Comparison of ENCODE assay signal across 23 cellular contexts in genomic region chr11:65788801-65789200, GRCh38. TPM values are rescaled to one million over a fixed set of nuclear protein-coding genes. Genes with fewer than 3 reads are reported as not detected.
DNase-seq lines count a peak whose midpoint lies in the region; ATAC-seq, FAIRE-seq and TF ChIP-seq lines count a peak whose summit lies in the region.
"Had no signal": no experiment of that assay in that cellular context is flagged by ENCODE, and none has a peak within 500 bp of the region (broad histone marks: within the 10 kb centered on the region; RNA-seq: fewer than 3 reads in every experiment).

No MANE protein-coding gene starts in this region.

- DNase-seq in natural killer cell (no peak), H1 (ENCODE audit: low read depth in 1 of 2, low spot score in 2 of 2) (no peak), naive B cell (no peak), vagina (ENCODE audit: extremely low spot score in 2 of 2) (no peak), NCI-H187 (lab: John Stamatoyannopoulos, UW) (no peak), SIG-M5 (lab: John Stamatoyannopoulos, UW) (no peak)
- no peak for DNase-seq in natural killer cell treated with Interleukin-12 subunit alpha and Interleukin-12 subunit beta and Interleukin-15 and Interleukin-18, amount 100 ng/mL, for 72 hours (ENCODE audit: low spot score)
- no peak for DNase-seq in stimulated activated naive CD8-positive, alpha-beta T cell treated with anti-CD3 and anti-CD28 coated beads, Interleukin-15, Interleukin-2, amounts not matched to agents 100 U/mL and 50 U/mL, for 24 hours
- DNase-seq: ACHN; activated CD4-positive, alpha-beta T cell treated with anti-CD3 and anti-CD28 coated beads, Interleukin-2, amount 50 U/mL, for 1 hour; activated naive CD8-positive, alpha-beta T cell treated with anti-CD3 and anti-CD28 coated beads, Interleukin-2, amount 50 U/mL, for 24 hours; activated T-cell treated with anti-CD3 and anti-CD28 coated beads, Interleukin-2, amount 50 U/mL, for 1 hour; COR-L47; gastrocnemius medialis; MM.1S; stimulated activated CD4-positive, alpha-beta T cell treated with anti-CD3 and anti-CD28 coated beads, Interleukin-15, amount 100 ng/mL, for 24 hours had no signal

- H3K79me2 ChIP-seq in H1 (ENCODE audit: control insufficient read depth in 1 of 2, insufficient read depth in 2 of 2, low read length in 2 of 2), result no peaks in the 10 kb centered on the region

- H3K14ac ChIP-seq in H1 (ENCODE audit: insufficient read length), result no peak overlapping the region

- H3K36me3 Mint-ChIP-seq in natural killer cell (no peaks in the 10 kb centered on the region), naive B cell (no peaks in the 10 kb centered on the region)
- H3K36me3 Mint-ChIP-seq in natural killer cell treated with Interleukin-12 subunit alpha and Interleukin-12 subunit beta and Interleukin-15 and Interleukin-18, amount 100 ng/mL, for 72 hours, result no peaks in the 10 kb centered on the region

- 0 out of 2 replicates have a peak overlapping the region, but pooled peaks have one; percentile 54 for H2BK12ac ChIP-seq in H1 (ENCODE audit: low read depth, low read length)

- peak overlapping the region; percentile 83 to 98 for H3K4me2 ChIP-seq in H1 (ENCODE audit: insufficient read depth in 1 of 2, low read depth in 2 of 2, low read length in 2 of 2)

- peak overlapping the region; percentile 9; the same call in 1 of the 2 replicates for H3K18ac ChIP-seq in H1 (ENCODE audit: extremely low read depth, low read length)

- H3K9me3 ChIP-seq in H1 (ENCODE audit: insufficient read depth in 2 of 2, low read depth in 1 of 2, low read length in 1 of 2), result no peaks in the 10 kb centered on the region
- no peaks in the 10 kb centered on the region for H3K9me3 ChIP-seq in vagina
- H3K9me3 ChIP-seq: gastrocnemius medialis, prostate gland, thoracic aorta had no signal

- no peak overlapping the region for H4K5ac ChIP-seq in H1 (ENCODE audit: insufficient read length, low read depth, low read length)

- no peak for TF ChIP-seq EP300 in H1 (IDR thresholded peaks at IDR 0.05; ENCODE audit: borderline replicate concordance in 1 of 2, low read depth in 2 of 2, low read length in 2 of 2)

- H3K4me1 Mint-ChIP-seq in natural killer cell (peaks cover 19 to 32% of the 10 kb centered on the region in 2 donors), naive B cell (peaks cover 19 to 30% (median 25%) of the 10 kb centered on the region in 3 donors)
- peaks cover 11 to 32% of the 10 kb centered on the region in 2 donors for H3K4me1 Mint-ChIP-seq in natural killer cell treated with Interleukin-12 subunit alpha and Interleukin-12 subunit beta and Interleukin-15 and Interleukin-18, amount 100 ng/mL, for 72 hours (ENCODE audit: low read depth in 2 of 2)

- H3K36me3 ChIP-seq in H1 (ENCODE audit: control insufficient read depth in 2 of 4, insufficient read depth in 4 of 4, low read length in 3 of 4) (no peaks in the 10 kb centered on the region), vagina (no peaks in the 10 kb centered on the region)
- H3K36me3 ChIP-seq: gastrocnemius medialis, prostate gland, thoracic aorta had no signal

- TF ChIP-seq RAD21 in H1 (IDR thresholded peaks at IDR 0.05 in 1 of 2, conservative IDR thresholded peaks at IDR 0.05 in 1 of 2; ENCODE audit: low read depth in 2 of 2, low read length in 2 of 2), result no peak

- H3K4me1 ChIP-seq in H1 (replicated peaks in 1 of 4; ENCODE audit: control insufficient read depth in 3 of 4, insufficient read depth in 4 of 4, low read length in 3 of 4), result peaks cover 14 to 34% (median 26%) of the 10 kb centered on the region in 4 experiments
- peaks cover 49% of the 10 kb centered on the region for H3K4me1 ChIP-seq in vagina

- TF ChIP-seq CTCF in natural killer cell (IDR thresholded peaks at IDR 0.05), result no peak
- TF ChIP-seq CTCF in H1 (IDR thresholded peaks at IDR 0.05; ENCODE audit: control extremely low read depth in 1 of 3, insufficient read depth in 1 of 3, low read depth in 1 of 3, low read length in 3 of 3), result no peak
- no peak for TF ChIP-seq CTCF in vagina (IDR thresholded peaks at IDR 0.05)

- WGBS in H1 (ENCODE audit: extremely low coverage in 1 of 2, insufficient coverage in 1 of 2, insufficient read length in 1 of 2, insufficient replicate concordance in 2 of 2, low coverage in 1 of 2, low lambda C conversion rate in 2 of 2, missing lambda C conversion rate in 1 of 2), 2 experiments, result 91% methylated on average over 6 of the region's 6 CpGs; no CpG with 5 or more reads in 1 of the 2 experiments

- intact Hi-C loops in natural killer cell (cut with micrococcal nuclease), result loop anchor here (10.0 kb wide), 1 partner anchor 434 kb away; the partner anchor contains the start of gene TIGD3
- intact Hi-C loops in vagina (cut with DNase I), result no loop called here

- CTCF ChIA-PET in H1 (lab: Charles Lee; ENCODE audit: partially characterized antibody), result interaction anchor here (0.6 to 12.7 kb wide), 19 partner anchors 9 to 163 kb away, joined by 3 to 128 read pairs (median 4); partner anchors contain the start of gene AP5B1

- peak overlapping the region; percentile 75; the same call in 1 of the 2 replicates for H2BK15ac ChIP-seq in H1 (ENCODE audit: low read length)

- ATAC-seq in natural killer cell (no peak), naive B cell (ENCODE audit: low read depth in 2 of 2) (no peak)
- no peak for ATAC-seq in natural killer cell treated with Interleukin-12 subunit alpha and Interleukin-12 subunit beta and Interleukin-15 and Interleukin-18, amount 100 ng/mL, for 72 hours
- ATAC-seq in stimulated activated naive CD8-positive, alpha-beta T cell treated with anti-CD3 and anti-CD28 coated beads, Interleukin-15, Interleukin-2, amounts not matched to agents 100 U/mL and 50 U/mL, for 24 hours, result no peak
- ATAC-seq: activated naive CD8-positive, alpha-beta T cell treated with anti-CD3 and anti-CD28 coated beads, Interleukin-2, amount 50 U/mL, for 24 hours; gastrocnemius medialis; Right ventricle myocardium inferior had no signal

- no peak for FAIRE-seq in H1 (lab: Jason Lieb, UNC)
- FAIRE-seq: endometrium, G401.6 had no signal

- H2AFZ ChIP-seq in H1 (ENCODE audit: low read length), result no peak overlapping the region

- no peak overlapping the region for H4K8ac ChIP-seq in H1 (ENCODE audit: extremely low read depth, insufficient read depth, low read length)

- peak overlapping the region; percentile 36 for H2BK120ac ChIP-seq in H1 (replicated peaks; ENCODE audit: low read depth, low read length)

- H3K23me2 ChIP-seq in H1 (ENCODE audit: low read depth, low read length), result peaks cover 15% of the 10 kb centered on the region; the same call in 1 of the 2 replicates

- H3K9ac ChIP-seq in H1 (replicated peaks in 1 of 4; ENCODE audit: extremely low read depth in 1 of 4, low read depth in 3 of 4, low read length in 3 of 4), result no peak overlapping the region

- POLR2A ChIA-PET in H1 (lab: Charles Lee; ENCODE audit: partially characterized antibody), result interaction anchor here (0.6 to 3.6 kb wide), 8 partner anchors 9 to 71 kb away, joined by 3 to 20 read pairs (median 6); partner anchors contain the start of gene MUS81

- peak overlapping the region; percentile 83 for H4K91ac ChIP-seq in H1 (replicated peaks; ENCODE audit: insufficient read length, low read length)

- H3K27ac Mint-ChIP-seq in natural killer cell (no peak overlapping the region), naive B cell (no peak overlapping the region)
- no peak overlapping the region for H3K27ac Mint-ChIP-seq in natural killer cell treated with Interleukin-12 subunit alpha and Interleukin-12 subunit beta and Interleukin-15 and Interleukin-18, amount 100 ng/mL, for 72 hours

- peaks cover 0 to 3% of the 10 kb centered on the region in 2 experiments for H4K20me1 ChIP-seq in H1 (replicated peaks in 1 of 2; ENCODE audit: control insufficient read depth in 1 of 2, insufficient read depth in 2 of 2, low read length in 2 of 2)

- peak overlapping the region; percentile 11 for H3K4ac ChIP-seq in H1 (replicated peaks; ENCODE audit: insufficient read length, low read depth, low read length)

- H3K4me3 ChIP-seq in H1 (ENCODE audit: extremely low read depth in 1 of 4, insufficient read depth in 2 of 4, low read depth in 3 of 4, low read length in 4 of 4), result peak overlapping the region in 1 of 4 experiments; percentile 72; a peak in 2 of 8 replicates
- H3K4me3 ChIP-seq in vagina, result peak overlapping the region in 1 of 2 donors; percentile 44
- H3K4me3 ChIP-seq: thoracic aorta had no signal

- no peak overlapping the region for H3K23ac ChIP-seq in H1 (ENCODE audit: insufficient read length)

- peaks cover 18 to 34% of the 10 kb centered on the region in 2 donors for H3K27me3 Mint-ChIP-seq in natural killer cell (ENCODE audit: low read depth in 2 of 2)
- peaks cover 16 to 33% of the 10 kb centered on the region in 2 donors for H3K27me3 Mint-ChIP-seq in natural killer cell treated with Interleukin-12 subunit alpha and Interleukin-12 subunit beta and Interleukin-15 and Interleukin-18, amount 100 ng/mL, for 72 hours
- H3K27me3 Mint-ChIP-seq in naive B cell, result peaks cover 21 to 48% (median 26%) of the 10 kb centered on the region in 3 donors

- H2BK20ac ChIP-seq in H1 (ENCODE audit: low read length), result peak overlapping the region; percentile 55; the same call in 1 of the 2 replicates

- peak overlapping the region; percentile 55; the same call in 1 of the 2 replicates for H2BK5ac ChIP-seq in H1 (ENCODE audit: low read depth, low read length)

- peak overlapping the region; percentile 43; the same call in 1 of the 2 replicates for H2AK5ac ChIP-seq in H1 (ENCODE audit: low read depth, low read length)

- H3K9me3 Mint-ChIP-seq in natural killer cell (no peaks in the 10 kb centered on the region), naive B cell (no peaks in the 10 kb centered on the region)
- H3K9me3 Mint-ChIP-seq in natural killer cell treated with Interleukin-12 subunit alpha and Interleukin-12 subunit beta and Interleukin-15 and Interleukin-18, amount 100 ng/mL, for 72 hours, result no peaks in the 10 kb centered on the region
- H3K9me3 Mint-ChIP-seq: activated naive CD8-positive, alpha-beta T cell treated with anti-CD3 and anti-CD28 coated beads, Interleukin-2, amount 50 U/mL, for 24 hours; central memory CD8-positive, alpha-beta T cell had no signal

- H3K27me3 ChIP-seq in H1 (replicated peaks in 1 of 4; ENCODE audit: control insufficient read depth in 3 of 4, extremely low read depth in 1 of 4, insufficient read depth in 3 of 4, low read length in 3 of 4) (peaks cover 20 to 50% (median 42%) of the 10 kb centered on the region in 4 experiments), vagina (peaks cover 10% of the 10 kb centered on the region)

- 0 out of 2 replicates have a peak, but pooled peaks cover 3% of the 10 kb centered on the region for H3K79me1 ChIP-seq in H1 (ENCODE audit: low read depth, low read length)

- H3K27ac ChIP-seq in H1 (ENCODE audit: low read depth, low read length), result no peak overlapping the region
- H3K27ac ChIP-seq in vagina, result peak overlapping the region; percentile 33
- H3K27ac ChIP-seq: gastrocnemius medialis, thoracic aorta had no signal

- TF ChIP-seq POLR2A in H1 (IDR thresholded peaks at IDR 0.05; ENCODE audit: control extremely low read depth in 1 of 2, low read depth in 2 of 2, low read length in 2 of 2), result no peak
- TF ChIP-seq POLR2A in vagina (IDR thresholded peaks at IDR 0.05), result no peak

- H3K4me3 Mint-ChIP-seq in natural killer cell, result peak overlapping the region; percentile 40
- no peak overlapping the region for H3K4me3 Mint-ChIP-seq in natural killer cell treated with Interleukin-12 subunit alpha and Interleukin-12 subunit beta and Interleukin-15 and Interleukin-18, amount 100 ng/mL, for 72 hours
- H3K4me3 Mint-ChIP-seq in naive B cell, result peak overlapping the region in 7 of 8 donors; percentile 51 to 93 (median 82)

- H3K56ac ChIP-seq in H1 (replicated peaks; ENCODE audit: insufficient read length, low read depth, low read length), result no peak overlapping the region

RNA-seq across cellular contexts. Expression of gene OVOL1, which starts 1.9 kb away (rescaled TPM):
- total RNA-seq in natural killer cell (under 1 TPM in 2 of 3 donors, not detected in 1; 0.11 to 0.12 TPM), vagina (17.4 TPM)
- not detected for total RNA-seq in natural killer cell treated with Interleukin-12 subunit alpha and Interleukin-12 subunit beta and Interleukin-15 and Interleukin-18, amount 100 ng/mL, for 72 hours
- 3.3 and 3.4 TPM in 2 replicates for total RNA-seq in H1 (2021; fragmentation: NEBNext Ultra II Directional; extraction: Animal tissue kit (Norgen Biotek cat#: 25700))
- polyA plus RNA-seq in H1 (2011; rRNA removed) (2.6 and 3.3 TPM in 2 replicates), naive B cell (ENCODE audit: low read depth in 6 of 6) (not detected)
- 2.5 TPM for polyA plus RNA-seq in H1 (2011; cell fraction: cytosol; rRNA removed)
- 3.3 TPM for polyA plus RNA-seq in H1 (2011; cell fraction: nucleus; rRNA removed)
- 2.3 to 2.6 TPM (median 2.5 TPM) in 4 replicates for polyA plus RNA-seq in H1 (2012, experiment 1 of 2)
- 3.8 TPM for polyA plus RNA-seq in H1 (2012, experiment 2 of 2)
- polyA plus RNA-seq in H1 (2013, experiment 1 of 2), result 1.8 TPM
- 2.2 TPM for polyA plus RNA-seq in H1 (2013, experiment 2 of 2)
- 2.9 TPM in 2 replicates for polyA minus RNA-seq in H1 (2011; rRNA and poly(A)+ RNA removed)
- 1.4 TPM for polyA minus RNA-seq in H1 (2011; cell fraction: cytosol; rRNA and poly(A)+ RNA removed)
- polyA minus RNA-seq in H1 (2011; cell fraction: nucleus; rRNA and poly(A)+ RNA removed), result 2.0 TPM
- total RNA-seq: Right ventricle myocardium inferior had no signal

RNA-seq across cellular contexts. Expression of gene AP5B1, which starts 8.0 kb away (rescaled TPM):
- total RNA-seq in natural killer cell, result 10 to 100 TPM; 13.9 to 22.5 (median 21.3) TPM
- 10 to 100 TPM; 15.8 to 25.4 TPM for total RNA-seq in natural killer cell treated with Interleukin-12 subunit alpha and Interleukin-12 subunit beta and Interleukin-15 and Interleukin-18, amount 100 ng/mL, for 72 hours
- total RNA-seq in H1 (2021; fragmentation: NEBNext Ultra II Directional; extraction: Animal tissue kit (Norgen Biotek cat#: 25700)), result 9.9 and 10.0 TPM in 2 replicates
- polyA plus RNA-seq in H1 (2011; rRNA removed), result 7.6 and 10.3 TPM in 2 replicates
- polyA plus RNA-seq in H1 (2011; cell fraction: cytosol; rRNA removed), result 6.2 TPM
- 12.5 TPM for polyA plus RNA-seq in H1 (2011; cell fraction: nucleus; rRNA removed)
- 5.0 to 7.0 TPM (median 6.4 TPM) in 4 replicates for polyA plus RNA-seq in H1 (2012, experiment 1 of 2)
- 6.4 TPM for polyA plus RNA-seq in H1 (2012, experiment 2 of 2)
- polyA plus RNA-seq in H1 (2013, experiment 1 of 2), result 4.2 TPM
- polyA plus RNA-seq in H1 (2013, experiment 2 of 2), result 4.2 TPM
- 8.5 and 8.6 TPM in 2 replicates for polyA minus RNA-seq in H1 (2011; rRNA and poly(A)+ RNA removed)
- 9.2 TPM for polyA minus RNA-seq in H1 (2011; cell fraction: cytosol; rRNA and poly(A)+ RNA removed)
- 10.7 TPM for polyA minus RNA-seq in H1 (2011; cell fraction: nucleus; rRNA and poly(A)+ RNA removed)
- polyA plus RNA-seq in naive B cell (ENCODE audit: low read depth in 6 of 6), result 10 to 100 TPM in 2 of 6 donors, 1 to 10 TPM in 4; 3.4 to 17.2 (median 9.6) TPM
- 16.5 TPM for total RNA-seq in vagina

RNA-seq across cellular contexts. Expression of gene SNX32, which starts 45.0 kb away (rescaled TPM):
- total RNA-seq in natural killer cell, result 1 to 10 TPM in 1 of 3 donors, under 1 TPM in 2; 0.31 to 2.0 (median 0.54) TPM
- 1 to 10 TPM in 1 of 2 donors, under 1 TPM in 1; 0.52 to 1.0 TPM for total RNA-seq in natural killer cell treated with Interleukin-12 subunit alpha and Interleukin-12 subunit beta and Interleukin-15 and Interleukin-18, amount 100 ng/mL, for 72 hours
- 1.1 and 2.2 TPM in 2 replicates for total RNA-seq in H1 (2021; fragmentation: NEBNext Ultra II Directional; extraction: Animal tissue kit (Norgen Biotek cat#: 25700))
- polyA plus RNA-seq in H1 (2011; rRNA removed), result 0.76 and 1.4 TPM in 2 replicates
- 0.96 TPM for polyA plus RNA-seq in H1 (2011; cell fraction: cytosol; rRNA removed)
- polyA plus RNA-seq in H1 (2011; cell fraction: nucleus; rRNA removed), result 7.1 TPM
- 1.2 to 2.6 TPM (median 2.2 TPM) in 4 replicates for polyA plus RNA-seq in H1 (2012, experiment 1 of 2)
- polyA plus RNA-seq in H1 (2012, experiment 2 of 2), result 1.2 TPM
- 0.61 TPM for polyA plus RNA-seq in H1 (2013, experiment 1 of 2)
- polyA plus RNA-seq in H1 (2013, experiment 2 of 2), result 0.57 TPM
- polyA minus RNA-seq in H1 (2011; rRNA and poly(A)+ RNA removed), result 0.54 and 1.1 TPM in 2 replicates
- polyA minus RNA-seq in H1 (2011; cell fraction: cytosol; rRNA and poly(A)+ RNA removed), result not detected
- polyA minus RNA-seq in H1 (2011; cell fraction: nucleus; rRNA and poly(A)+ RNA removed), result 1.6 TPM
- polyA plus RNA-seq in naive B cell (ENCODE audit: low read depth in 6 of 6), result 1 to 10 TPM in 5 of 6 donors, not detected in 1; 1.2 to 2.6 (median 1.7) TPM
- 1.5 TPM for total RNA-seq in vagina
- total RNA-seq: HT-29, Right ventricle myocardium inferior had no signal
